In the genomic region with DNA sequence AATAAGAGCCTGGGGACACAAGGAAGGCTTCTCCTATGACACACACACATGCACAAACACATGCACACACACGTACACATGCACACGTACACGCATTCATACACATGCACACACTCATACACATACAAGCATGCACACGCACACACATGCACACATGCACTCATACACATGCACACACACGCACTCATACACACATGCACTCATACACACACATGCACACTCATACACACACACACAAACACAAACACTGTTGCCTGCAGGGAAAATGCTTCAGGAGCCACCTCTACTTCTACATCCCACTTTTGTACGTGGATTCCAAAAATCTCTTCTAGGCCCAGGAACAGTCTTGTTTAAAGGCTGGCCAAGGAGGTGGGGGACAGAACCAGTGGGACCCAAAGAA, we compare ENCODE assay signal across 23 cellular contexts. TPM values are rescaled to one million over a fixed set of nuclear protein-coding genes. Genes with fewer than 3 reads are reported as not detected.
"Had no signal": no experiment of that assay in that cellular context is flagged by ENCODE, and none has a peak within 500 bp of the region (broad histone marks: within the 10 kb centered on the region; RNA-seq: fewer than 3 reads in every experiment).

No MANE protein-coding gene starts in this region.

- H3K36me3 ChIP-seq: left lung, prostate gland, right atrium auricular region, tibial nerve had no signal

- H3K27ac Mint-ChIP-seq: activated CD4-positive, alpha-beta memory T cell treated with anti-CD3 and anti-CD28 coated beads, Interleukin-2, amount 10 ng/mL, durations not matched to agents 7 days and 5 days; activated CD8-positive, alpha-beta memory T cell treated with anti-CD3 and anti-CD28 coated beads, Interleukin-2, amount 10 ng/mL, durations not matched to agents 7 days and 5 days; activated naive CD8-positive, alpha-beta T cell treated with anti-CD3 and anti-CD28 coated beads, Interleukin-2, amount 10 ng/mL, durations not matched to agents 7 days and 5 days; activated T-helper 17 cell treated with anti-CD3 and anti-CD28 coated beads, Interleukin-2, amount 50 U/mL, for 72 hours; endodermal cell; stimulated activated naive CD8-positive, alpha-beta T cell treated with anti-CD3 and anti-CD28 coated beads, Interleukin-15, Interleukin-2, amounts not matched to agents 100 ng/mL and 50 ng/mL, for 24 hours; T-helper 2 cell treated with Interferon-gamma antibody and Interleukin-4, amounts not matched to agents 5 μg/mL and 100 μg/mL, for 36 hours had no signal

- H3K4me3 Mint-ChIP-seq: activated CD4-positive, alpha-beta memory T cell treated with anti-CD3 and anti-CD28 coated beads, Interleukin-2, amount 10 ng/mL, durations not matched to agents 7 days and 5 days; activated CD8-positive, alpha-beta memory T cell treated with anti-CD3 and anti-CD28 coated beads, Interleukin-2, amount 10 ng/mL, durations not matched to agents 7 days and 5 days; activated naive CD8-positive, alpha-beta T cell treated with anti-CD3 and anti-CD28 coated beads, Interleukin-2, amount 10 ng/mL, durations not matched to agents 7 days and 5 days; activated T-helper 17 cell treated with anti-CD3 and anti-CD28 coated beads, Interleukin-2, amount 50 U/mL, for 72 hours; endodermal cell; naive B cell; neural crest cell; stimulated activated naive CD8-positive, alpha-beta T cell treated with anti-CD3 and anti-CD28 coated beads, Interleukin-15, Interleukin-2, amounts not matched to agents 100 ng/mL and 50 ng/mL, for 24 hours; T-helper 2 cell treated with Interferon-gamma antibody and Interleukin-4, amounts not matched to agents 5 μg/mL and 100 μg/mL, for 36 hours had no signal

- FAIRE-seq: TTC549 had no signal

- H3K4me3 ChIP-seq: left lung, mucosa of descending colon, prostate gland, right atrium auricular region, skin epidermis, tibial nerve had no signal

- H3K27me3 ChIP-seq: left lung, right atrium auricular region, tibial nerve had no signal

- H3K36me3 Mint-ChIP-seq: activated CD8-positive, alpha-beta memory T cell treated with anti-CD3 and anti-CD28 coated beads, Interleukin-2, amount 10 ng/mL, durations not matched to agents 7 days and 5 days; activated naive CD8-positive, alpha-beta T cell treated with anti-CD3 and anti-CD28 coated beads, Interleukin-2, amount 10 ng/mL, durations not matched to agents 7 days and 5 days; naive B cell had no signal

- H3K27ac ChIP-seq: left lung, prostate gland, right atrium auricular region, tibial nerve had no signal

- ATAC-seq: activated CD8-positive, alpha-beta memory T cell treated with anti-CD3 and anti-CD28 coated beads, Interleukin-2, amount 10 ng/mL, durations not matched to agents 7 days and 5 days; activated T-helper 17 cell treated with anti-CD3 and anti-CD28 coated beads, Interleukin-2, amount 50 U/mL, for 72 hours had no signal

- H3K4me1 ChIP-seq: left lung, prostate gland, right atrium auricular region, tibial nerve had no signal

- H3K9me3 Mint-ChIP-seq: activated CD4-positive, alpha-beta memory T cell treated with anti-CD3 and anti-CD28 coated beads, Interleukin-2, amount 10 ng/mL, durations not matched to agents 7 days and 5 days; activated naive CD8-positive, alpha-beta T cell treated with anti-CD3 and anti-CD28 coated beads, Interleukin-2, amount 10 ng/mL, durations not matched to agents 7 days and 5 days; activated T-helper 17 cell treated with anti-CD3 and anti-CD28 coated beads, Interleukin-2, amount 50 U/mL, for 72 hours; neural crest cell; stimulated activated naive CD8-positive, alpha-beta T cell treated with anti-CD3 and anti-CD28 coated beads, Interleukin-15, Interleukin-2, amounts not matched to agents 100 ng/mL and 50 ng/mL, for 24 hours; T-helper 2 cell treated with Interferon-gamma antibody and Interleukin-4, amounts not matched to agents 5 μg/mL and 100 μg/mL, for 36 hours had no signal

- H3K4me1 Mint-ChIP-seq: activated CD4-positive, alpha-beta memory T cell treated with anti-CD3 and anti-CD28 coated beads, Interleukin-2, amount 10 ng/mL, durations not matched to agents 7 days and 5 days; activated naive CD8-positive, alpha-beta T cell treated with anti-CD3 and anti-CD28 coated beads, Interleukin-2, amount 10 ng/mL, durations not matched to agents 7 days and 5 days; activated T-helper 17 cell treated with anti-CD3 and anti-CD28 coated beads, Interleukin-2, amount 50 U/mL, for 72 hours; endodermal cell; naive B cell; neural crest cell had no signal

- DNase-seq: activated CD4-positive, alpha-beta T cell treated with anti-CD3 and anti-CD28 coated beads for 4 hours; activated CD8-positive, alpha-beta memory T cell treated with anti-CD3 and anti-CD28 coated beads, Interleukin-2, amount 10 ng/mL, durations not matched to agents 7 days and 5 days; activated naive CD4-positive, alpha-beta T cell; activated naive CD8-positive, alpha-beta T cell treated with anti-CD3 and anti-CD28 coated beads, Interleukin-2, amount 10 ng/mL, durations not matched to agents 7 days and 5 days; amygdala; caudate nucleus; erythroblast; foreskin melanocyte; left lung; mucosa of descending colon; naive B cell had no signal

- H3K9me3 ChIP-seq: left lung, mucosa of descending colon, prostate gland, right atrium auricular region, tibial nerve had no signal

RNA-seq across cellular contexts. Expression of a gene that starts 20.7 kb away (rescaled TPM):
- total RNA-seq: activated CD4-positive, alpha-beta memory T cell treated with anti-CD3 and anti-CD28 coated beads, Interleukin-2, amount 10 ng/mL, durations not matched to agents 7 days and 5 days; activated CD8-positive, alpha-beta memory T cell treated with anti-CD3 and anti-CD28 coated beads, Interleukin-2, amount 10 ng/mL, durations not matched to agents 7 days and 5 days; activated naive CD8-positive, alpha-beta T cell treated with anti-CD3 and anti-CD28 coated beads, Interleukin-2, amount 10 ng/mL, durations not matched to agents 7 days and 5 days; activated T-helper 17 cell treated with anti-CD3 and anti-CD28 coated beads, Interleukin-2, amount 50 U/mL, for 72 hours; kidney epithelial cell; neural crest cell; right atrium auricular region had no signal
